In the genomic region with DNA sequence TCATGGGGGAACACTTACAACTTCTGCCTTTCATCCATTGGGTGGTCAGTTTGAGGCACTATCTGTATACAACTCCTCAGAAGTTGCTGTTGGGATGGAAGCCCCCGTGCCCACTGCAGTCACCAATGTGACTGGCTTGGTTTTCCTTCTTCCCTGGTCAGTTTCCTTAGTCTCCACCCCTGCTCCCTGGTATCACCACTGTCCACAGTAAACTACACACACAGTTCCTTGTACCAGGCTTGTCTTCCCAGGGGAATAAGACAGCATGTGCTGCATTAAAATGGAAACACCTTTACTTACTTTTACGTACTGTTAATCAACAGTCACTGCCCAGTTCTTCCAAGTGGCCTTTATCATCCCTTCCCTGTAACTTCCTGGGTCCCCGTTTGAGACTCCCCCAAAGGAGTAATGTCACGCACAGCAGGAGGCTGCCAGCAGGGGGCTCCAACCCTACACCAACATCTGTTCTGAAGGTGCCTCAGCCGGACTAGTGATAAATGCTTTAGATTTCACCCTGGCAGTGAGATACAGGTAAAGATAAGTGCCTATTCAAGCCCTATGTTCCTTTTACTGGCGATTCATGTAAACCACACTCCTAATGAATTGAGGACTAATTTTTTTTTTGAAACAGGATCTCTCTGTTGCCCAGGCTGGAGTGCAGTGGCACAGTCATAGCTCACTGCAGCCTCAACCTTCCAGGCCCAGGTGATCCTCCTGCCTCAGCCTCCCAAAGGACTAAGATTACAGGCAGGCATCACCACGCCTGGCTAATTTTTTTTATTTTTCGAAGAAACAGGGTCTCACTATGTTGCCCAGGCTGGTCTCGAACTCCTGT, we compare ENCODE assay signal across 8 cellular contexts. TPM values are rescaled to one million over a fixed set of nuclear protein-coding genes. Genes with fewer than 3 reads are reported as not detected.
A peak's percentile ranks its signal among the peaks of the same experiment; 100 is the strongest.
DNase-seq lines count a peak whose midpoint lies in the region; ATAC-seq and TF ChIP-seq lines count a peak whose summit lies in the region.

No MANE protein-coding gene starts in this region.

- H3K4me1 ChIP-seq in Caco-2: peaks cover 9% of the 10 kb centered on the region
- H3K4me1 ChIP-seq in trophoblast cell (ENCODE audit: control insufficient read depth in 1 of 2, insufficient read depth in 2 of 2, low read length in 2 of 2): no peaks in the 10 kb centered on the region

- intact Hi-C loops in Caco-2 (cut with micrococcal nuclease; ENCODE audit: unreplicated experiment): loop anchor here (1.0 to 5.0 kb wide), 3 partner anchors 33 to 262 kb away; no protein-coding TSS in a partner anchor
- intact Hi-C loops in activated T-helper 2 cell treated with anti-CD3 and anti-CD28 coated beads, Interferon-gamma antibody, Interleukin-2, Interleukin-4, amounts not matched to agents 10 μg/mL and 5 μg/mL and 100 μg/mL, durations not matched to agents 14 hours and 24 hours and 36 hours (cut with micrococcal nuclease): loop anchor here (1.0 to 5.0 kb wide), 2 partner anchors 65 to 123 kb away; no protein-coding TSS in a partner anchor

- H3K9me3 ChIP-seq in Caco-2 (no peaks in the 10 kb centered on the region), trophoblast cell (ENCODE audit: insufficient read depth, low read depth, low read length) (no peaks in the 10 kb centered on the region)

- no CpG with 5 or more reads among the region's 9 CpGs for WGBS in trophoblast cell (ENCODE audit: extremely low coverage, insufficient coverage, insufficient read length)

- no TSS peak for BruUV-seq in Caco-2 (replicated peaks; lab: Mats Ljungman, UMichigan)

- no peak overlapping the region for H4K91ac ChIP-seq in trophoblast cell (ENCODE audit: low read depth, low read length)

- no peaks in the 10 kb centered on the region for H3K27me3 Mint-ChIP-seq in Caco-2 (ENCODE audit: insufficient read depth, unreplicated experiment)
- H3K27me3 Mint-ChIP-seq in activated T-helper 2 cell treated with anti-CD3 and anti-CD28 coated beads, Interferon-gamma antibody, Interleukin-2, Interleukin-4, amounts not matched to agents 10 μg/mL and 5 μg/mL and 100 μg/mL, durations not matched to agents 14 hours and 24 hours and 36 hours (ENCODE audit: low read depth): peaks cover 13% of the 10 kb centered on the region
- peaks cover 5% of the 10 kb centered on the region for H3K27me3 Mint-ChIP-seq in type B pancreatic cell

- peak; percentile 94 to 96 for TF ChIP-seq CTCF in Caco-2 (IDR thresholded peaks at IDR 0.05; ENCODE audit: insufficient read depth in 1 of 2, low read depth in 1 of 2, low read length in 1 of 2, severe bottlenecking in 1 of 2, unreplicated experiment in 1 of 2)
- peak; percentile 80 for TF ChIP-seq CTCF in type B pancreatic cell (conservative IDR thresholded peaks at IDR 0.05)

- CTCF ChIA-PET in Caco-2 (lab: Charles Lee): interaction anchor here (0.6 to 1.0 kb wide), 2 partner anchors 55 to 260 kb away, joined by 3 read pairs; no protein-coding TSS in a partner anchor
- CTCF ChIA-PET in HEK293T (lab: Yijun Ruan, JAX): no interaction called here

- H3K27ac Mint-ChIP-seq in Caco-2 (ENCODE audit: unreplicated experiment) (no peak overlapping the region), type B pancreatic cell (no peak overlapping the region)
- no peak overlapping the region for H3K27ac Mint-ChIP-seq in activated T-helper 2 cell treated with anti-CD3 and anti-CD28 coated beads, Interferon-gamma antibody, Interleukin-2, Interleukin-4, amounts not matched to agents 10 μg/mL and 5 μg/mL and 100 μg/mL, durations not matched to agents 14 hours and 24 hours and 36 hours

- no peaks in the 10 kb centered on the region for H3K79me2 ChIP-seq in trophoblast cell (ENCODE audit: control insufficient read depth, insufficient read depth, low read length, poor library complexity)

- H3K36me3 Mint-ChIP-seq in Caco-2 (ENCODE audit: insufficient read depth, unreplicated experiment) (no peaks in the 10 kb centered on the region), type B pancreatic cell (no peaks in the 10 kb centered on the region)
- H3K36me3 Mint-ChIP-seq in activated T-helper 2 cell treated with anti-CD3 and anti-CD28 coated beads, Interferon-gamma antibody, Interleukin-2, Interleukin-4, amounts not matched to agents 10 μg/mL and 5 μg/mL and 100 μg/mL, durations not matched to agents 14 hours and 24 hours and 36 hours (ENCODE audit: low read depth): no peaks in the 10 kb centered on the region

- no peak overlapping the region for H3K14ac ChIP-seq in trophoblast cell (ENCODE audit: low read length)

- POLR2A ChIA-PET in Caco-2 (lab: Charles Lee) (interaction anchor here (0.7 kb wide), 1 partner anchor 67 kb away, joined by 4 read pairs; no protein-coding TSS in a partner anchor), HEK293T (lab: Yijun Ruan, JAX) (no interaction called here)

- no peaks in the 10 kb centered on the region for H3K79me1 ChIP-seq in trophoblast cell (ENCODE audit: low read length)

- H2BK120ac ChIP-seq in trophoblast cell (ENCODE audit: insufficient read depth, low read length, poor library complexity): no peak overlapping the region

- no peak overlapping the region for H4K8ac ChIP-seq in trophoblast cell (ENCODE audit: low read depth, low read length)

- H2BK5ac ChIP-seq in trophoblast cell (ENCODE audit: low read depth, low read length, poor library complexity): no peak overlapping the region

- no peaks in the 10 kb centered on the region for H3K27me3 ChIP-seq in Caco-2 (replicated peaks; ENCODE audit: control insufficient read depth, insufficient read depth, low read length)
- no peaks in the 10 kb centered on the region for H3K27me3 ChIP-seq in trophoblast cell (ENCODE audit: insufficient read depth, low read length)

- no peak overlapping the region for H3K4me2 ChIP-seq in trophoblast cell (ENCODE audit: low read length)

- no peak overlapping the region for H3K18ac ChIP-seq in trophoblast cell (ENCODE audit: low read length)

- H3K23ac ChIP-seq in trophoblast cell (ENCODE audit: low read length): no peak overlapping the region

- H4K12ac ChIP-seq in trophoblast cell (ENCODE audit: low read depth, low read length): no peak overlapping the region

- H2AFZ ChIP-seq in trophoblast cell (ENCODE audit: insufficient read depth, low read length, poor library complexity): no peak overlapping the region

- peaks cover 7% of the 10 kb centered on the region for H3K4me1 Mint-ChIP-seq in Caco-2 (ENCODE audit: low read depth, unreplicated experiment)
- H3K4me1 Mint-ChIP-seq in activated T-helper 2 cell treated with anti-CD3 and anti-CD28 coated beads, Interferon-gamma antibody, Interleukin-2, Interleukin-4, amounts not matched to agents 10 μg/mL and 5 μg/mL and 100 μg/mL, durations not matched to agents 14 hours and 24 hours and 36 hours (ENCODE audit: low read depth): no peaks in the 10 kb centered on the region
- no peaks in the 10 kb centered on the region for H3K4me1 Mint-ChIP-seq in type B pancreatic cell (ENCODE audit: unreplicated experiment)

- H3K4me3 ChIP-seq in Caco-2 (ENCODE audit: low read depth, low read length) (no peak overlapping the region), trophoblast cell (ENCODE audit: low read depth, low read length) (no peak overlapping the region)

- no peak for ATAC-seq in HG03280 (IDR thresholded peaks at IDR 0.05; ENCODE audit: unreplicated experiment)

- peaks cover 10% of the 10 kb centered on the region for H3K9me3 Mint-ChIP-seq in Caco-2 (ENCODE audit: unreplicated experiment)
- H3K9me3 Mint-ChIP-seq in activated T-helper 2 cell treated with anti-CD3 and anti-CD28 coated beads, Interferon-gamma antibody, Interleukin-2, Interleukin-4, amounts not matched to agents 10 μg/mL and 5 μg/mL and 100 μg/mL, durations not matched to agents 14 hours and 24 hours and 36 hours: no peaks in the 10 kb centered on the region
- H3K9me3 Mint-ChIP-seq in type B pancreatic cell: no peaks in the 10 kb centered on the region

- H3K36me3 ChIP-seq in Caco-2 (ENCODE audit: control insufficient read depth, insufficient read depth, low read length) (no peaks in the 10 kb centered on the region), trophoblast cell (ENCODE audit: control insufficient read depth in 1 of 2, insufficient read depth in 2 of 2, low read length in 2 of 2) (no peaks in the 10 kb centered on the region)

- H3K9ac ChIP-seq in trophoblast cell (ENCODE audit: low read length): no peak overlapping the region

- no peak overlapping the region for H2BK12ac ChIP-seq in trophoblast cell (ENCODE audit: low read length)

- H3K4ac ChIP-seq in trophoblast cell (ENCODE audit: low read depth, low read length): no peak overlapping the region

- DNase-seq in Caco-2 (peak; percentile 83 to 86), HEK293T (ENCODE audit: extremely low spot score) (peak; percentile 59), RPMI8226 (peak; percentile 63), foreskin melanocyte (peak; percentile 22), trophoblast cell (peak; percentile 47 to 85), type B pancreatic cell (ENCODE audit: extremely low spot score, unreplicated experiment) (no peak)
- peak; percentile 53 for DNase-seq in activated T-helper 2 cell treated with anti-CD3 and anti-CD28 coated beads, Interferon-gamma antibody, Interleukin-2, Interleukin-4, amounts not matched to agents 10 μg/mL and 5 μg/mL and 100 μg/mL, durations not matched to agents 14 hours and 24 hours and 36 hours (ENCODE audit: low spot score)

- H2AK5ac ChIP-seq in trophoblast cell (ENCODE audit: low read length): no peak overlapping the region

- H3K27ac ChIP-seq in trophoblast cell (ENCODE audit: low read depth, low read length): no peak overlapping the region

- H3K4me3 Mint-ChIP-seq in Caco-2 (ENCODE audit: unreplicated experiment) (no peak overlapping the region), type B pancreatic cell (no peak overlapping the region)
- H3K4me3 Mint-ChIP-seq in activated T-helper 2 cell treated with anti-CD3 and anti-CD28 coated beads, Interferon-gamma antibody, Interleukin-2, Interleukin-4, amounts not matched to agents 10 μg/mL and 5 μg/mL and 100 μg/mL, durations not matched to agents 14 hours and 24 hours and 36 hours (ENCODE audit: low read depth): no peak overlapping the region

TF ChIP-seq in HEK293T, 16 proteins besides CTCF, POLR2A, EP300 and RAD21 (continues in another document):
- TF ChIP-seq NFRKB (IDR thresholded peaks at IDR 0.05) (no peak), L3MBTL2 (conservative IDR thresholded peaks at IDR 0.05) (no peak), FOXA1 (IDR thresholded peaks at IDR 0.05) (no peak), BHLHE40 (IDR thresholded peaks at IDR 0.05; ENCODE audit: borderline replicate concordance) (no peak), FOXM1 (IDR thresholded peaks at IDR 0.05; ENCODE audit: borderline replicate concordance) (no peak), ZNF384 (IDR thresholded peaks at IDR 0.05) (no peak), FOXK2 (IDR thresholded peaks at IDR 0.05) (no peak), LEF1 (IDR thresholded peaks at IDR 0.05; ENCODE audit: borderline replicate concordance) (no peak)

RNA-seq across cellular contexts. Expression of gene PIK3AP1, which starts 45.3 kb away (rescaled TPM):
- total RNA-seq in Caco-2 (2022) (1.6 and 2.4 TPM in 2 replicates), type B pancreatic cell (ENCODE audit: low replicate concordance) (3.5 and 3.7 TPM in 2 replicates)
- 12.4 and 14.0 TPM in 2 replicates for total RNA-seq in activated T-helper 2 cell treated with anti-CD3 and anti-CD28 coated beads, Interferon-gamma antibody, Interleukin-2, Interleukin-4, amounts not matched to agents 10 μg/mL and 5 μg/mL and 100 μg/mL, durations not matched to agents 14 hours and 24 hours and 36 hours
- polyA plus RNA-seq in trophoblast cell (2013): 0.75 and 1.3 TPM in 2 replicates
